In genomic region chr2:128301501-128301966, GRCh38 we compare ENCODE assay signal across 1 cellular context.
TF ChIP-seq lines count a peak whose summit lies in the region.

No MANE protein-coding gene starts in this region.

TF ChIP-seq in HepG2, 621 proteins besides CTCF, POLR2A, EP300 and RAD21 (continued from another document):
- TF ChIP-seq ZBTB39 (CRISPR knock-in tag; IDR thresholded peaks at IDR 0.05) (no peak), ZBTB33 (CRISPR knock-in tag; IDR thresholded peaks at IDR 0.05) (peak; percentile 12; the same call in 1 of the 2 replicates), TRIM22 (IDR thresholded peaks at IDR 0.05) (no peak), THAP7 (CRISPR knock-in tag; IDR thresholded peaks at IDR 0.05) (no peak), KIAA2018 (CRISPR knock-in tag; IDR thresholded peaks at IDR 0.05; ENCODE audit: borderline replicate concordance) (no peak), RARA (CRISPR knock-in tag; IDR thresholded peaks at IDR 0.05) (no peak), TIGD3 (CRISPR knock-in tag; IDR thresholded peaks at IDR 0.05; ENCODE audit: borderline replicate concordance) (no peak), EEA1 (CRISPR knock-in tag; IDR thresholded peaks at IDR 0.05; ENCODE audit: borderline replicate concordance) (no peak)
